Comparison of ENCODE assay signal across 14 cellular contexts in genomic region chr7:51121036-51121780, GRCh38.
DNase-seq lines count a peak whose midpoint lies in the region; ATAC-seq and TF ChIP-seq lines count a peak whose summit lies in the region.
"Had no signal": no experiment of that assay in that cellular context is flagged by ENCODE, and none has a peak within 500 bp of the region (broad histone marks: within the 10 kb centered on the region; RNA-seq: fewer than 3 reads in every experiment).

No MANE protein-coding gene starts in this region.

- H3K27ac ChIP-seq in DOHH2 (ENCODE audit: low read depth, low read length) (peak overlapping the region; percentile 18), neural progenitor cell (no peak overlapping the region)
- H3K27ac ChIP-seq: epithelial cell of prostate had no signal

- no peak overlapping the region for H3K9ac ChIP-seq in neural progenitor cell

- H3K27me3 ChIP-seq in DOHH2 (ENCODE audit: control insufficient read depth, low read length) (no peaks in the 10 kb centered on the region), neural progenitor cell (no peaks in the 10 kb centered on the region)
- H3K27me3 ChIP-seq: MG63 had no signal

- H3K27me3 Mint-ChIP-seq in activated naive CD8-positive, alpha-beta T cell treated with anti-CD3 and anti-CD28 coated beads, Interleukin-2, amount 10 ng/mL, durations not matched to agents 7 days and 5 days = no peaks in the 10 kb centered on the region
- no peaks in the 10 kb centered on the region for H3K27me3 Mint-ChIP-seq in activated naive CD8-positive, alpha-beta T cell treated with anti-CD3 and anti-CD28 coated beads for 36 hours
- peaks cover under 1% of the 10 kb centered on the region for H3K27me3 Mint-ChIP-seq in T-helper 2 cell treated with Interferon-gamma antibody and Interleukin-4, amounts not matched to agents 5 μg/mL and 100 μg/mL, for 36 hours (ENCODE audit: low read depth)
- H3K27me3 Mint-ChIP-seq in neural progenitor cell (ENCODE audit: insufficient read depth, low read depth) (no peaks in the 10 kb centered on the region), chondrocyte (ENCODE audit: low read depth) (peaks cover 2% of the 10 kb centered on the region)

- peak overlapping the region; percentile 64 for H3K4me3 Mint-ChIP-seq in activated naive CD8-positive, alpha-beta T cell treated with anti-CD3 and anti-CD28 coated beads, Interleukin-2, amount 10 ng/mL, durations not matched to agents 7 days and 5 days
- H3K4me3 Mint-ChIP-seq in activated naive CD8-positive, alpha-beta T cell treated with anti-CD3 and anti-CD28 coated beads for 36 hours = no peak overlapping the region
- H3K4me3 Mint-ChIP-seq in T-helper 2 cell treated with Interferon-gamma antibody and Interleukin-4, amounts not matched to agents 5 μg/mL and 100 μg/mL, for 36 hours = peak overlapping the region; percentile 76
- H3K4me3 Mint-ChIP-seq in neural progenitor cell = no peak overlapping the region
- H3K4me3 Mint-ChIP-seq in chondrocyte (ENCODE audit: unreplicated experiment) = no peak overlapping the region

- no peak for ATAC-seq in activated naive CD8-positive, alpha-beta T cell treated with anti-CD3 and anti-CD28 coated beads, Interleukin-2, amount 10 ng/mL, durations not matched to agents 7 days and 5 days (ENCODE audit: low read depth)
- ATAC-seq in HG03097 (IDR thresholded peaks at IDR 0.05; ENCODE audit: low FRiP score, unreplicated experiment) = no peak
- ATAC-seq: activated CD4-positive, CD25-positive, alpha-beta regulatory T cell treated with anti-CD3 and anti-CD28 coated beads, Interleukin-2, amount 50 U/mL, for 24 hours had no signal

- H3K4me3 ChIP-seq in DOHH2 (ENCODE audit: low read length) (peak overlapping the region; percentile 51), neural progenitor cell (no peak overlapping the region)
- H3K4me3 ChIP-seq: MG63 had no signal

- H3K4me2 ChIP-seq in DOHH2 (ENCODE audit: low read length) (peak overlapping the region; percentile 64), neural progenitor cell (peak overlapping the region; percentile 39)

- H3K36me3 Mint-ChIP-seq in activated naive CD8-positive, alpha-beta T cell treated with anti-CD3 and anti-CD28 coated beads, Interleukin-2, amount 10 ng/mL, durations not matched to agents 7 days and 5 days = no peaks in the 10 kb centered on the region
- no peaks in the 10 kb centered on the region for H3K36me3 Mint-ChIP-seq in activated naive CD8-positive, alpha-beta T cell treated with anti-CD3 and anti-CD28 coated beads for 36 hours
- H3K36me3 Mint-ChIP-seq in T-helper 2 cell treated with Interferon-gamma antibody and Interleukin-4, amounts not matched to agents 5 μg/mL and 100 μg/mL, for 36 hours (ENCODE audit: low read depth) = no peaks in the 10 kb centered on the region
- H3K36me3 Mint-ChIP-seq in neural progenitor cell = no peaks in the 10 kb centered on the region
- H3K36me3 Mint-ChIP-seq in chondrocyte (ENCODE audit: low read depth) = no peaks in the 10 kb centered on the region

- H2AFZ ChIP-seq in neural progenitor cell (replicated peaks) = no peak overlapping the region

- H3K79me2 ChIP-seq in DOHH2 (ENCODE audit: control insufficient read depth, low read length) (no peaks in the 10 kb centered on the region), neural progenitor cell (ENCODE audit: low read depth) (no peaks in the 10 kb centered on the region)

- no peak overlapping the region for H3K27ac Mint-ChIP-seq in activated naive CD8-positive, alpha-beta T cell treated with anti-CD3 and anti-CD28 coated beads, Interleukin-2, amount 10 ng/mL, durations not matched to agents 7 days and 5 days
- no peak overlapping the region for H3K27ac Mint-ChIP-seq in activated naive CD8-positive, alpha-beta T cell treated with anti-CD3 and anti-CD28 coated beads for 36 hours
- peak overlapping the region; percentile 81 for H3K27ac Mint-ChIP-seq in T-helper 2 cell treated with Interferon-gamma antibody and Interleukin-4, amounts not matched to agents 5 μg/mL and 100 μg/mL, for 36 hours
- no peak overlapping the region for H3K27ac Mint-ChIP-seq in neural progenitor cell
- no peak overlapping the region for H3K27ac Mint-ChIP-seq in chondrocyte (ENCODE audit: unreplicated experiment)

- no peaks in the 10 kb centered on the region for H3F3A ChIP-seq in DOHH2 (ENCODE audit: control insufficient read depth, insufficient read depth)
- peaks cover 7% of the 10 kb centered on the region for H3F3A ChIP-seq in neural progenitor cell (ENCODE audit: low read depth)

- H3K36me3 ChIP-seq in DOHH2 (ENCODE audit: control insufficient read depth, low read length) (no peaks in the 10 kb centered on the region), neural progenitor cell (no peaks in the 10 kb centered on the region)
- H3K36me3 ChIP-seq: MG63 had no signal

- peaks cover 24% of the 10 kb centered on the region for H3K4me1 Mint-ChIP-seq in activated naive CD8-positive, alpha-beta T cell treated with anti-CD3 and anti-CD28 coated beads, Interleukin-2, amount 10 ng/mL, durations not matched to agents 7 days and 5 days
- peaks cover 29% of the 10 kb centered on the region for H3K4me1 Mint-ChIP-seq in activated naive CD8-positive, alpha-beta T cell treated with anti-CD3 and anti-CD28 coated beads for 36 hours
- H3K4me1 Mint-ChIP-seq in T-helper 2 cell treated with Interferon-gamma antibody and Interleukin-4, amounts not matched to agents 5 μg/mL and 100 μg/mL, for 36 hours (ENCODE audit: low read depth) = peaks cover 36% of the 10 kb centered on the region
- peaks cover 9% of the 10 kb centered on the region for H3K4me1 Mint-ChIP-seq in neural progenitor cell
- peaks cover 20% of the 10 kb centered on the region for H3K4me1 Mint-ChIP-seq in chondrocyte (ENCODE audit: low read depth)

- DNase-seq in activated naive CD8-positive, alpha-beta T cell treated with anti-CD3 and anti-CD28 coated beads, Interleukin-2, amount 10 ng/mL, durations not matched to agents 7 days and 5 days = no peak
- no peak for DNase-seq in activated naive CD8-positive, alpha-beta T cell treated with anti-CD3 and anti-CD28 coated beads for 36 hours
- DNase-seq in T-helper 2 cell treated with Interferon-gamma antibody and Interleukin-4, amounts not matched to agents 5 μg/mL and 100 μg/mL, for 36 hours (ENCODE audit: low spot score) = peak; percentile 25
- DNase-seq in neural progenitor cell (ENCODE audit: low spot score) = no peak
- no peak for DNase-seq in NCI-H774 (lab: John Stamatoyannopoulos, UW)
- DNase-seq in chondrocyte (ENCODE audit: low spot score) = no peak
- DNase-seq: anterior cingulate cortex; foreskin melanocyte; MG63; stimulated activated CD4-positive, alpha-beta T cell treated with anti-CD3 and anti-CD28 coated beads, Interleukin-1b, Interleukin-23, amount 100 ng/mL, for 48 hours had no signal

- no peaks in the 10 kb centered on the region for H3K9me3 Mint-ChIP-seq in activated naive CD8-positive, alpha-beta T cell treated with anti-CD3 and anti-CD28 coated beads, Interleukin-2, amount 10 ng/mL, durations not matched to agents 7 days and 5 days
- H3K9me3 Mint-ChIP-seq in activated naive CD8-positive, alpha-beta T cell treated with anti-CD3 and anti-CD28 coated beads for 36 hours = peaks cover under 1% of the 10 kb centered on the region
- H3K9me3 Mint-ChIP-seq in T-helper 2 cell treated with Interferon-gamma antibody and Interleukin-4, amounts not matched to agents 5 μg/mL and 100 μg/mL, for 36 hours = peaks cover under 1% of the 10 kb centered on the region
- H3K9me3 Mint-ChIP-seq in neural progenitor cell = peaks cover under 1% of the 10 kb centered on the region
- peaks cover 4% of the 10 kb centered on the region for H3K9me3 Mint-ChIP-seq in chondrocyte (ENCODE audit: low read depth)

- H3K4me1 ChIP-seq in DOHH2 (ENCODE audit: control insufficient read depth, low read length) (peaks cover 26% of the 10 kb centered on the region), neural progenitor cell (peaks cover 11% of the 10 kb centered on the region)

- TF ChIP-seq CTCF in DOHH2 (IDR thresholded peaks at IDR 0.05; ENCODE audit: low read depth, low read length, poor library complexity, severe bottlenecking) (no peak), neural progenitor cell (IDR thresholded peaks at IDR 0.05) (no peak), chondrocyte (IDR thresholded peaks at IDR 0.05) (no peak)

- H4K20me1 ChIP-seq in DOHH2 (ENCODE audit: control insufficient read depth, insufficient read depth, low read depth, low read length) (no peaks in the 10 kb centered on the region), neural progenitor cell (ENCODE audit: low read depth) (no peaks in the 10 kb centered on the region)

- H3K9me3 ChIP-seq in DOHH2 (ENCODE audit: control insufficient read depth, insufficient read depth, low read length) = peaks cover under 1% of the 10 kb centered on the region; the same call in 1 of the 2 replicates
- no peaks in the 10 kb centered on the region for H3K9me3 ChIP-seq in neural progenitor cell (ENCODE audit: low read depth)
- H3K9me3 ChIP-seq: MG63 had no signal

- POLR2A ChIA-PET in activated naive CD8-positive, alpha-beta T cell treated with anti-CD3 and anti-CD28 coated beads, Interleukin-2, amount 10 ng/mL, durations not matched to agents 7 days and 5 days (lab: Charles Lee) = no interaction called here

- no peaks in the 10 kb centered on the region for H3K9me2 ChIP-seq in DOHH2 (replicated peaks; ENCODE audit: control insufficient read depth, low read length)

Comparison
In these comparisons a context has a peak if more than half of its experiments do, and no peak if none do; other contexts are left out.
1. H3K4me3 Mint-ChIP-seq: peak in activated naive CD8-positive, alpha-beta T cell treated with anti-CD3 and anti-CD28 coated beads, Interleukin-2, amount 10 ng/mL, durations not matched to agents 7 days and 5 days (single experiment) and T-helper 2 cell treated with Interferon-gamma antibody and Interleukin-4, amounts not matched to agents 5 μg/mL and 100 μg/mL, for 36 hours (single experiment); none in activated naive CD8-positive, alpha-beta T cell treated with anti-CD3 and anti-CD28 coated beads for 36 hours (single experiment), neural progenitor cell (single experiment) and chondrocyte (single experiment).